Comparison of ENCODE assay signal across 14 cellular contexts in the genomic region with DNA sequence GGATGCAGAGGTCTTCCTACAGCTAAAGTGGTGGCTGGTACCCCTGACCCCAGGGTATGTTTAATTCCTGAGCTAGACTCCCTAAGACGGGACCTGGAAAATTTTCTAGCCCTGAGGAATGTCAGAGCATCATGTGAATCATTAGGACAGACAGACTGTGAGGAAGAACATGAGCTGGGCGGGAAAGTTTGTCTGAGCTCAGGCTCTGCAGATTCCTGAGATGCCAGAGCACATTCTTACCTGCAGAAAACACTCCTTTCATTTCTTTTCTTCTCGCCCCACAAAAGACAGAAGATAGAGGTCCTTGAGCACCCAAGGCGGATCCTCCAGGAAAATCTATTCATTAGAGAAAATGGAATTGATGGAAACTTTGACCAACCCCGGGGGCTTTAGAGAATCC. TPM values are rescaled to one million over a fixed set of nuclear protein-coding genes. Genes with fewer than 3 reads are reported as not detected.
DNase-seq lines count a peak whose midpoint lies in the region; ATAC-seq and TF ChIP-seq lines count a peak whose summit lies in the region.
"Had no signal": no experiment of that assay in that cellular context is flagged by ENCODE, and none has a peak within 500 bp of the region (broad histone marks: within the 10 kb centered on the region; RNA-seq: fewer than 3 reads in every experiment).

No MANE protein-coding gene starts in this region.

- no peaks in the 10 kb centered on the region for H3K9me3 Mint-ChIP-seq in CD8-positive, alpha-beta memory T cell
- H3K9me3 Mint-ChIP-seq in stimulated activated memory B cell treated with anti-CD40 and anti-IgM and Interleukin-4, amounts not matched to agents 10 μg/mL and 1 μg/mL and 100 μg/mL, for 72 hours, result no peaks in the 10 kb centered on the region

- no peaks in the 10 kb centered on the region for H3K9me2 ChIP-seq in PC-9 (ENCODE audit: insufficient read depth)

- H3K27me3 ChIP-seq in CD8-positive, alpha-beta memory T cell (ENCODE audit: insufficient read depth, low read length, poor library complexity, severe bottlenecking), result no peaks in the 10 kb centered on the region
- H3K27me3 ChIP-seq in PC-9 (ENCODE audit: insufficient read depth, low read depth) (no peaks in the 10 kb centered on the region), fibroblast of lung (ENCODE audit: control insufficient read depth, insufficient read depth, low read length) (no peaks in the 10 kb centered on the region), osteoblast (ENCODE audit: insufficient read depth, low read length) (no peaks in the 10 kb centered on the region)

- DNase-seq in CD8-positive, alpha-beta memory T cell, result no peak
- DNase-seq in PC-9, result peak; percentile 62 to 88
- DNase-seq in fibroblast of lung (ENCODE audit: low read depth in 2 of 2), result peak in 1 of 2 donors; percentile 65
- no peak for DNase-seq in osteoblast (ENCODE audit: insufficient read length, low spot score, missing footprints)
- DNase-seq in KBM-7, result no peak
- no peak for DNase-seq in NCI-H526 (lab: John Stamatoyannopoulos, UW)
- DNase-seq: activated naive CD4-positive, alpha-beta T cell; COR-L47; effector CD4-positive, alpha-beta T cell; NCI-H2029 had no signal

- intact Hi-C loops in PC-9 (cut with micrococcal nuclease; ENCODE audit: unreplicated experiment), result no loop called here

- BruUV-seq in PC-9 (replicated peaks; lab: Mats Ljungman, UMichigan), result no TSS peak

- peaks cover 83 to 96% (median 93%) of the 10 kb centered on the region in 3 donors for H3K4me1 Mint-ChIP-seq in CD8-positive, alpha-beta memory T cell
- peaks cover 63% of the 10 kb centered on the region for H3K4me1 Mint-ChIP-seq in stimulated activated memory B cell treated with anti-CD40 and anti-IgM and Interleukin-4, amounts not matched to agents 10 μg/mL and 1 μg/mL and 100 μg/mL, for 72 hours

- peaks cover 81% of the 10 kb centered on the region for H3F3A ChIP-seq in PC-9 (ENCODE audit: insufficient read depth, low read depth)

- H3K4me2 ChIP-seq in PC-9 (peak overlapping the region; percentile 91), fibroblast of lung (ENCODE audit: extremely low read depth, insufficient read depth, low read length) (no peak overlapping the region), osteoblast (ENCODE audit: insufficient read depth, low read length) (no peak overlapping the region)

- TF ChIP-seq CTCF in PC-9 (conservative IDR thresholded peaks at IDR 0.05), result no peak
- TF ChIP-seq CTCF in fibroblast of lung (conservative IDR thresholded peaks at IDR 0.05 in 1 of 2, IDR thresholded peaks at IDR 0.05 in 1 of 2; ENCODE audit: low read depth in 1 of 2, low read length in 2 of 2), result no peak
- no peak for TF ChIP-seq CTCF in osteoblast (IDR thresholded peaks at IDR 0.05; ENCODE audit: extremely low read depth, low read depth, low read length)

- H3K36me3 Mint-ChIP-seq in CD8-positive, alpha-beta memory T cell, result peaks cover 10 to 64% (median 24%) of the 10 kb centered on the region in 3 donors
- H3K36me3 Mint-ChIP-seq in stimulated activated memory B cell treated with anti-CD40 and anti-IgM and Interleukin-4, amounts not matched to agents 10 μg/mL and 1 μg/mL and 100 μg/mL, for 72 hours, result peaks cover 37% of the 10 kb centered on the region

- ATAC-seq in stimulated activated memory B cell treated with anti-CD40 and anti-IgM and Interleukin-4, amounts not matched to agents 10 μg/mL and 1 μg/mL and 100 μg/mL, for 72 hours, result no peak
- ATAC-seq in GM19463 (IDR thresholded peaks at IDR 0.05; ENCODE audit: unreplicated experiment), result no peak
- ATAC-seq: GM12878 had no signal

- no peak overlapping the region for H3K9ac ChIP-seq in fibroblast of lung (ENCODE audit: insufficient read depth, low read length)

- POLR2A ChIA-PET in CD8-positive, alpha-beta memory T cell (lab: Charles Lee), result no interaction called here
- POLR2A ChIA-PET in PC-9 (lab: Charles Lee; ENCODE audit: unreplicated experiment), result interaction anchor here (0.5 to 1.0 kb wide), 9 partner anchors 11 to 149 kb away, joined by 4 to 47 read pairs (median 11); no protein-coding TSS in a partner anchor

- no peaks in the 10 kb centered on the region for H4K20me1 ChIP-seq in PC-9 (ENCODE audit: insufficient read depth)
- H4K20me1 ChIP-seq in fibroblast of lung (ENCODE audit: control insufficient read depth, extremely low read depth, insufficient read depth, low read length), result no peaks in the 10 kb centered on the region
- H4K20me1 ChIP-seq in osteoblast (ENCODE audit: insufficient read depth, low read length), result peaks cover 50% of the 10 kb centered on the region

- H3K4me3 ChIP-seq in CD8-positive, alpha-beta memory T cell (ENCODE audit: low read length), result no peak overlapping the region
- H3K4me3 ChIP-seq in PC-9 (0 out of 2 replicates have a peak overlapping the region, but pooled peaks have one; percentile 13), fibroblast of lung (replicated peaks in 1 of 4; ENCODE audit: control extremely low read depth in 1 of 4, insufficient read depth in 1 of 4, low read depth in 3 of 4, low read length in 4 of 4) (no peak overlapping the region), osteoblast (ENCODE audit: insufficient read depth, low read length) (no peak overlapping the region)
- H3K4me3 ChIP-seq: GM12878 had no signal

- peaks cover 75% of the 10 kb centered on the region for H3K4me1 ChIP-seq in CD8-positive, alpha-beta memory T cell (ENCODE audit: insufficient read depth, low read length)
- H3K4me1 ChIP-seq in PC-9 (replicated peaks; ENCODE audit: insufficient read depth) (peaks cover 92% of the 10 kb centered on the region), fibroblast of lung (ENCODE audit: control insufficient read depth, extremely low read depth, insufficient read depth, low read length) (peaks cover 46% of the 10 kb centered on the region), osteoblast (ENCODE audit: insufficient read depth, low read length) (peaks cover 72% of the 10 kb centered on the region)

- peak overlapping the region in 4 of 7 donors; percentile 10 to 78 (median 16) for H3K4me3 Mint-ChIP-seq in CD8-positive, alpha-beta memory T cell
- no peak overlapping the region for H3K4me3 Mint-ChIP-seq in stimulated activated memory B cell treated with anti-CD40 and anti-IgM and Interleukin-4, amounts not matched to agents 10 μg/mL and 1 μg/mL and 100 μg/mL, for 72 hours

- H3K27ac Mint-ChIP-seq in CD8-positive, alpha-beta memory T cell, result peak overlapping the region; percentile 70 to 99 (median 88)
- H3K27ac Mint-ChIP-seq in stimulated activated memory B cell treated with anti-CD40 and anti-IgM and Interleukin-4, amounts not matched to agents 10 μg/mL and 1 μg/mL and 100 μg/mL, for 72 hours, result no peak overlapping the region

- H3K9me3 ChIP-seq in CD8-positive, alpha-beta memory T cell (ENCODE audit: low read length), result no peaks in the 10 kb centered on the region
- H3K9me3 ChIP-seq in PC-9 (ENCODE audit: insufficient read depth, low read depth) (no peaks in the 10 kb centered on the region), fibroblast of lung (ENCODE audit: control insufficient read depth, insufficient read depth, low read depth, low read length) (no peaks in the 10 kb centered on the region), osteoblast (ENCODE audit: low read depth, low read length) (no peaks in the 10 kb centered on the region)

- H2AFZ ChIP-seq in PC-9 (no peak overlapping the region), fibroblast of lung (ENCODE audit: low read length) (no peak overlapping the region), osteoblast (ENCODE audit: low read length) (no peak overlapping the region)

- no peaks in the 10 kb centered on the region for H3K27me3 Mint-ChIP-seq in CD8-positive, alpha-beta memory T cell
- no peaks in the 10 kb centered on the region for H3K27me3 Mint-ChIP-seq in stimulated activated memory B cell treated with anti-CD40 and anti-IgM and Interleukin-4, amounts not matched to agents 10 μg/mL and 1 μg/mL and 100 μg/mL, for 72 hours

- in situ Hi-C loops in KBM-7 (cut with MboI; ENCODE audit: low pct_unique_long_range_greater_than_20kb, low sequenced_read_pairs), result no loop called here

- H3K79me2 ChIP-seq in PC-9 (ENCODE audit: low read depth), result peaks cover 94% of the 10 kb centered on the region
- H3K79me2 ChIP-seq in fibroblast of lung (ENCODE audit: control insufficient read depth, insufficient read depth, low read length), result peaks cover 85% of the 10 kb centered on the region
- H3K79me2 ChIP-seq in osteoblast (ENCODE audit: insufficient read depth, low read length), result peaks cover 84% of the 10 kb centered on the region

- peaks cover 40% of the 10 kb centered on the region for H3K36me3 ChIP-seq in CD8-positive, alpha-beta memory T cell (ENCODE audit: insufficient read depth, low read length)
- H3K36me3 ChIP-seq in PC-9 (ENCODE audit: low read depth), result peaks cover 58% of the 10 kb centered on the region
- peaks cover 22% of the 10 kb centered on the region for H3K36me3 ChIP-seq in fibroblast of lung (ENCODE audit: control insufficient read depth, insufficient read depth, low read length)
- H3K36me3 ChIP-seq in osteoblast (ENCODE audit: insufficient read depth, low read length), result peaks cover 80% of the 10 kb centered on the region

- CTCF ChIA-PET in CD8-positive, alpha-beta memory T cell (lab: Charles Lee), result interaction anchor here (0.8 to 6.5 kb wide), 3 partner anchors 20 to 57 kb away, joined by 3 to 94 read pairs (median 8); no protein-coding TSS in a partner anchor
- CTCF ChIA-PET in PC-9 (lab: Charles Lee), result interaction anchor here (1.0 to 1.9 kb wide), 2 partner anchors 11 to 20 kb away, joined by 3 to 5 read pairs; no protein-coding TSS in a partner anchor

- H3K27ac ChIP-seq in CD8-positive, alpha-beta memory T cell (ENCODE audit: low read depth, low read length), result no peak overlapping the region
- H3K27ac ChIP-seq in PC-9 (peak overlapping the region; percentile 92), fibroblast of lung (ENCODE audit: insufficient read depth, low read length) (peak overlapping the region; percentile 13), osteoblast (ENCODE audit: low read depth, low read length) (peak overlapping the region; percentile 87)

RNA-seq across cellular contexts. Expression of a gene that starts 6.5 kb away (rescaled TPM):
- total RNA-seq in CD8-positive, alpha-beta memory T cell, result 10 to 100 TPM; 79.8 to 82.9 TPM
- 252 TPM for polyA plus RNA-seq in CD8-positive, alpha-beta memory T cell
- total RNA-seq in PC-9 (2021) (376 and 459 TPM in 2 replicates), fibroblast of lung (332 and 488 TPM in 2 replicates), osteoblast (340 and 341 TPM in 2 replicates)
- polyA plus RNA-seq in fibroblast of lung, result 318 and 387 TPM in 2 replicates
- 376 and 416 TPM in 2 replicates for polyA plus RNA-seq in fibroblast of lung (2012)
- 336 and 352 TPM in 2 replicates for polyA minus RNA-seq in fibroblast of lung (ENCODE audit: low replicate concordance)

RNA-seq across cellular contexts. Expression of a gene that starts 53.3 kb away (rescaled TPM):
- not detected for total RNA-seq in CD8-positive, alpha-beta memory T cell
- polyA plus RNA-seq in CD8-positive, alpha-beta memory T cell, result not detected
- 85.6 and 94.7 TPM in 2 replicates for total RNA-seq in PC-9 (2021)
- total RNA-seq in fibroblast of lung, result not detected in 2 replicates
- polyA plus RNA-seq in fibroblast of lung, result not detected in 2 replicates
- not detected in 2 replicates for polyA plus RNA-seq in fibroblast of lung (2012)
- polyA minus RNA-seq in fibroblast of lung (ENCODE audit: low replicate concordance), result not detected in 2 replicates
- not detected in 2 replicates for total RNA-seq in osteoblast
- total RNA-seq: pulmonary artery endothelial cell had no signal

Comparison
In these comparisons a context has a peak if more than half of its experiments do, and no peak if none do; other contexts are left out.
1. DNase-seq: peak in PC-9 (2 of 2); none in CD8-positive, alpha-beta memory T cell (0 of 5), osteoblast (single experiment), KBM-7 (single experiment) and NCI-H526 (0 of 2).
2. RNA of a gene that starts 53.3 kb away (total RNA-seq): 85.6 to 94.7 TPM in PC-9; not detected in CD8-positive, alpha-beta memory T cell, not detected in fibroblast of lung and not detected in osteoblast; every median in the first group is over 10 times any median in the second.